In the genomic region with DNA sequence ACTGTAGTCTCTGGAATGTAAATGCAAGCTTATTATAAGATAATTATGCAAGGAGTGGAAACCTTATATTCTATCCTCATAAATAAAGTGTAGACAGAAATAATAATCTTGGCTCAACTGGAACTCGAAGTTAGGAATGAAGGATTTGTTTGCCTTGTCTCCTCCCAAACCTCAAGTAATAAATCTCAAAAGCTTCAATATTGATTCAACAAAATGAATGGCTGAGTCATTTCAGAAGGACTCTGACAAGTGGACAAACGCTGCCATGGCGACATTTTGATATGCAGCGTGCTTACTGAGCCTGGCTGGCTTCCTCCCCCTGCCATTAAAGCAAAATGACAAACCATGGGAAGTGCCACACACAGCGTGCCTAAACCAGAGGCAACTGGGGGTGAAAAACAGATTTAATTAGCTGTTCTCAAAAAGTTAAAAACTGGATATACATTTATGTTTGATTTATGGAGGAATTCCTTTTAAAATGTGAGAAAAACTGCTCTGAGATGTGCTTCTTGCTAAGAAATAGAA, we compare ENCODE assay signal across 11 cellular contexts. TPM values are rescaled to one million over a fixed set of nuclear protein-coding genes. Genes with fewer than 3 reads are reported as not detected.
DNase-seq lines count a peak whose midpoint lies in the region; ATAC-seq and TF ChIP-seq lines count a peak whose summit lies in the region.
"Had no signal": no experiment of that assay in that cellular context is flagged by ENCODE, and none has a peak within 500 bp of the region (broad histone marks: within the 10 kb centered on the region; RNA-seq: fewer than 3 reads in every experiment).

No MANE protein-coding gene starts in this region.

- ATAC-seq in GM21367 (IDR thresholded peaks at IDR 0.05; ENCODE audit: unreplicated experiment) (no peak), GM18870 (IDR thresholded peaks at IDR 0.05; ENCODE audit: unreplicated experiment) (no peak)

- H3K36me3 ChIP-seq in mesodermal cell (ENCODE audit: control insufficient read depth, insufficient read depth, low read length) (no peaks in the 10 kb centered on the region), suprapubic skin (no peaks in the 10 kb centered on the region)

- WGBS in mesodermal cell (ENCODE audit: insufficient coverage in 2 of 2), 2 experiments, result 60 to 68% methylated on average over 3 to 4 of the region's 5 CpGs
- 38% methylated on average over 5 of the region's 5 CpGs for WGBS in suprapubic skin

- H3K4me1 ChIP-seq in mesodermal cell (ENCODE audit: control insufficient read depth, insufficient read depth, low read length, poor library complexity, severe bottlenecking) (peaks cover 11% of the 10 kb centered on the region), suprapubic skin (no peaks in the 10 kb centered on the region)

- peak; percentile 98 for DNase-seq in DMS53 (lab: John Stamatoyannopoulos, UW)
- DNase-seq in NB4 (ENCODE audit: low read depth), result peak; percentile 6
- peak; percentile 26 for DNase-seq in RPMI7951 (ENCODE audit: low read depth)
- no peak for DNase-seq in suprapubic skin (ENCODE audit: low spot score in 2 of 2)
- no peak for DNase-seq in CD1c-positive myeloid dendritic cell (ENCODE audit: extremely low spot score)
- DNase-seq: amniotic stem cell, NCI-H524 treated with DMSO at 0.1 percent for 48 hours, substantia nigra had no signal

- H3K27ac ChIP-seq in mesodermal cell (ENCODE audit: low read depth, low read length, severe bottlenecking) (peak overlapping the region; percentile 54), suprapubic skin (no peak overlapping the region)

- no peak for TF ChIP-seq CTCF in NB4 (IDR thresholded peaks at IDR 0.05; ENCODE audit: low read depth, low read length)
- TF ChIP-seq CTCF in suprapubic skin (IDR thresholded peaks at IDR 0.05), result no peak

- TF ChIP-seq EP300 in suprapubic skin (IDR thresholded peaks at IDR 0.05), result no peak

- TF ChIP-seq POLR2A in NB4 (IDR thresholded peaks at IDR 0.05; ENCODE audit: extremely low read depth, insufficient read length) (no peak), suprapubic skin (IDR thresholded peaks at IDR 0.05) (no peak)

- H3K4me3 ChIP-seq in NB4 (ENCODE audit: low read depth, low read length) (no peak overlapping the region), mesodermal cell (ENCODE audit: extremely low read depth, insufficient read depth, low read length, poor library complexity, severe bottlenecking) (no peak overlapping the region), suprapubic skin (no peak overlapping the region)

- H3K27me3 ChIP-seq in suprapubic skin, result peaks cover 11% of the 10 kb centered on the region

- H3K9me3 ChIP-seq in mesodermal cell (ENCODE audit: control insufficient read depth, low read length) (no peaks in the 10 kb centered on the region), suprapubic skin (no peaks in the 10 kb centered on the region)

RNA-seq across cellular contexts. Expression of a gene that starts 10.5 kb away (rescaled TPM):
- 0.49 and 0.84 TPM in 2 replicates for total RNA-seq in RPMI7951 (2014; rRNA removed; shearing (Covaris generic))
- polyA plus RNA-seq in mesodermal cell (2013, experiment 1 of 2), result 14.8 TPM
- 10.0 TPM for polyA plus RNA-seq in mesodermal cell (2013, experiment 2 of 2)
- total RNA-seq in suprapubic skin, result 1 to 10 TPM; 2.5 to 7.5 (median 4.5) TPM

RNA-seq across cellular contexts. Expression of a gene that starts 18.7 kb away (rescaled TPM):
- 11.7 and 15.9 TPM in 2 replicates for total RNA-seq in RPMI7951 (2014; rRNA removed; shearing (Covaris generic))
- polyA plus RNA-seq in mesodermal cell (2013, experiment 1 of 2), result 17.7 TPM
- 19.0 TPM for polyA plus RNA-seq in mesodermal cell (2013, experiment 2 of 2)
- 10 to 100 TPM in 1 of 4 donors, 1 to 10 TPM in 3; 6.4 to 13.7 (median 8.4) TPM for total RNA-seq in suprapubic skin

Comparison
In these comparisons a context has a peak if more than half of its experiments do, and no peak if none do; other contexts are left out.
1. DNase-seq: peak in DMS53 (single experiment), NB4 (single experiment) and RPMI7951 (single experiment); none in suprapubic skin (0 of 2) and CD1c-positive myeloid dendritic cell (single experiment).